Comparison of ENCODE assay signal across 1 cellular context in genomic region chr6:154675602-154676088, GRCh38.
A peak's percentile ranks its signal among the peaks of the same experiment; 100 is the strongest.
TF ChIP-seq lines count a peak whose summit lies in the region.

No MANE protein-coding gene starts in this region.

TF ChIP-seq in HepG2, 621 proteins besides CTCF, POLR2A, EP300 and RAD21 (continued from another document and continues in another):
- TF ChIP-seq SKIL (CRISPR knock-in tag; IDR thresholded peaks at IDR 0.05; ENCODE audit: borderline replicate concordance) (no peak), SP140L (CRISPR knock-in tag; IDR thresholded peaks at IDR 0.05; ENCODE audit: borderline replicate concordance) (0 out of 2 replicates have a peak, but pooled peaks have one; percentile 62), SETDB1 (CRISPR knock-in tag; IDR thresholded peaks at IDR 0.05; ENCODE audit: borderline replicate concordance) (no peak), U2AF2 (IDR thresholded peaks at IDR 0.05; ENCODE audit: low read depth, low read length) (no peak), MATR3 (CRISPR knock-in tag; IDR thresholded peaks at IDR 0.05) (no peak), ZNF83 (CRISPR knock-in tag; IDR thresholded peaks at IDR 0.05; ENCODE audit: borderline replicate concordance) (no peak), POLR2AphosphoS5 (IDR thresholded peaks at IDR 0.05; ENCODE audit: low read depth, low read length) (no peak), SOX6 (IDR thresholded peaks at IDR 0.05) (no peak), SOX6 (CRISPR knock-in tag; IDR thresholded peaks at IDR 0.05) (peak; percentile 46; the same call in 1 of the 2 replicates), SNAPC5 (CRISPR knock-in tag; IDR thresholded peaks at IDR 0.05; ENCODE audit: borderline replicate concordance) (no peak), BHLHE40 (IDR thresholded peaks at IDR 0.05; ENCODE audit: low read length) (0 out of 2 replicates have a peak, but pooled peaks have one; percentile 14), CENPX (CRISPR knock-in tag; IDR thresholded peaks at IDR 0.05) (no peak), ZNF672 (CRISPR knock-in tag; IDR thresholded peaks at IDR 0.05) (no peak), MLX (CRISPR knock-in tag; IDR thresholded peaks at IDR 0.05) (0 out of 2 replicates have a peak, but pooled peaks have one; percentile 40), ZNF512B (CRISPR knock-in tag; IDR thresholded peaks at IDR 0.05; ENCODE audit: borderline replicate concordance) (no peak), ZNF230 (CRISPR knock-in tag; IDR thresholded peaks at IDR 0.05) (no peak), JDP2 (CRISPR knock-in tag; IDR thresholded peaks at IDR 0.05; ENCODE audit: borderline replicate concordance) (no peak), ZNF605 (CRISPR knock-in tag; IDR thresholded peaks at IDR 0.05) (no peak), ETS1 (CRISPR knock-in tag; IDR thresholded peaks at IDR 0.05) (no peak), ZNF331 (CRISPR knock-in tag; IDR thresholded peaks at IDR 0.05) (peak; percentile 77; the same call in 1 of the 2 replicates), ZNF883 (CRISPR knock-in tag; IDR thresholded peaks at IDR 0.05; ENCODE audit: not compliant biosample characterization) (no peak), ZSCAN22 (CRISPR knock-in tag; IDR thresholded peaks at IDR 0.05) (no peak), EZH2 (conservative IDR thresholded peaks at IDR 0.05; ENCODE audit: low read depth, low read length) (no peak), ZBTB8A (CRISPR knock-in tag; IDR thresholded peaks at IDR 0.05; ENCODE audit: borderline replicate concordance, low read depth) (no peak), ISX (CRISPR knock-in tag; conservative IDR thresholded peaks at IDR 0.05) (no peak), TEAD3 (CRISPR knock-in tag; optimal IDR thresholded peaks at IDR 0.05; ENCODE audit: borderline replicate concordance) (peak; percentile 93), ZNF382 (CRISPR knock-in tag; IDR thresholded peaks at IDR 0.05; ENCODE audit: borderline replicate concordance) (no peak), CC2D1A (CRISPR knock-in tag; IDR thresholded peaks at IDR 0.05) (no peak), POLR2AphosphoS2 (IDR thresholded peaks at IDR 0.05; ENCODE audit: low read depth, low read length) (no peak), PHF20 (CRISPR knock-in tag; IDR thresholded peaks at IDR 0.05) (no peak), DNMT3B (CRISPR knock-in tag; conservative IDR thresholded peaks at IDR 0.05) (no peak), ZNF569 (CRISPR knock-in tag; IDR thresholded peaks at IDR 0.05; ENCODE audit: borderline replicate concordance) (no peak), NFYC (CRISPR knock-in tag; IDR thresholded peaks at IDR 0.05) (peak; percentile 25; the same call in 1 of the 2 replicates), RBM22 (optimal IDR thresholded peaks at IDR 0.05; ENCODE audit: low read length) (no peak), ZNF432 (CRISPR knock-in tag; IDR thresholded peaks at IDR 0.05; ENCODE audit: borderline replicate concordance) (no peak), SMC3 (IDR thresholded peaks at IDR 0.05; ENCODE audit: low read length) (peak; percentile 99), SPEN (CRISPR knock-in tag; IDR thresholded peaks at IDR 0.05; ENCODE audit: low read depth) (peak; percentile 44; the same call in 1 of the 2 replicates), FOXA1 (IDR thresholded peaks at IDR 0.05) (no peak), FOXA1 (CRISPR knock-in tag; IDR thresholded peaks at IDR 0.05) (no peak), ONECUT2 (CRISPR knock-in tag; IDR thresholded peaks at IDR 0.05) (no peak), ATRX (CRISPR knock-in tag; IDR thresholded peaks at IDR 0.05; ENCODE audit: borderline replicate concordance) (no peak), ZZZ3 (CRISPR knock-in tag; IDR thresholded peaks at IDR 0.05; ENCODE audit: borderline replicate concordance) (no peak; the same call in 1 of the 2 replicates), GMEB1 (CRISPR knock-in tag; IDR thresholded peaks at IDR 0.05; ENCODE audit: borderline replicate concordance) (peak; percentile 51; the same call in 1 of the 2 replicates), ZNF160 (CRISPR knock-in tag; IDR thresholded peaks at IDR 0.05) (no peak), PTBP1 (IDR thresholded peaks at IDR 0.05; ENCODE audit: low read depth, low read length, poor library complexity, severe bottlenecking) (no peak), CSRNP2 (CRISPR knock-in tag; conservative IDR thresholded peaks at IDR 0.05; ENCODE audit: low read depth) (no peak), ZNF749 (CRISPR knock-in tag; IDR thresholded peaks at IDR 0.05; ENCODE audit: borderline replicate concordance) (no peak), ZFYVE20 (CRISPR knock-in tag; IDR thresholded peaks at IDR 0.05; ENCODE audit: borderline replicate concordance, low read depth) (no peak)
- TF ChIP-seq, protein P1, sequence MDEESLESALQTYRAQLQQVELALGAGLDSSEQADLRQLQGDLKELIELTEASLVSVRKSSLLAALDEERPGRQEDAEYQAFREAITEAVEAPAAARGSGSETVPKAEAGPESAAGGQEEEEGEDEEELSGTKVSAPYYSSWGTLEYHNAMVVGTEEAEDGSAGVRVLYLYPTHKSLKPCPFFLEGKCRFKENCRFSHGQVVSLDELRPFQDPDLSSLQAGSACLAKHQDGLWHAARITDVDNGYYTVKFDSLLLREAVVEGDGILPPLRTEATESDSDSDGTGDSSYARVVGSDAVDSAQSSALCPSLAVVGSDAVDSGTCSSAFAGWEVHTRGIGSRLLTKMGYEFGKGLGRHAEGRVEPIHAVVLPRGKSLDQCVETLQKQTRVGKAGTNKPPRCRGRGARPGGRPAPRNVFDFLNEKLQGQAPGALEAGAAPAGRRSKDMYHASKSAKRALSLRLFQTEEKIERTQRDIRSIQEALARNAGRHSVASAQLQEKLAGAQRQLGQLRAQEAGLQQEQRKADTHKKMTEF (CRISPR knock-in tag; IDR thresholded peaks at IDR 0.05) = peak; percentile 77; the same call in 1 of the 2 replicates
- TF ChIP-seq, protein P2, sequence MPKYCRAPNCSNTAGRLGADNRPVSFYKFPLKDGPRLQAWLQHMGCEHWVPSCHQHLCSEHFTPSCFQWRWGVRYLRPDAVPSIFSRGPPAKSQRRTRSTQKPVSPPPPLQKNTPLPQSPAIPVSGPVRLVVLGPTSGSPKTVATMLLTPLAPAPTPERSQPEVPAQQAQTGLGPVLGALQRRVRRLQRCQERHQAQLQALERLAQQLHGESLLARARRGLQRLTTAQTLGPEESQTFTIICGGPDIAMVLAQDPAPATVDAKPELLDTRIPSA (CRISPR knock-in tag; IDR thresholded peaks at IDR 0.05; ENCODE audit: borderline replicate concordance) = no peak
- TF ChIP-seq, protein P3, sequence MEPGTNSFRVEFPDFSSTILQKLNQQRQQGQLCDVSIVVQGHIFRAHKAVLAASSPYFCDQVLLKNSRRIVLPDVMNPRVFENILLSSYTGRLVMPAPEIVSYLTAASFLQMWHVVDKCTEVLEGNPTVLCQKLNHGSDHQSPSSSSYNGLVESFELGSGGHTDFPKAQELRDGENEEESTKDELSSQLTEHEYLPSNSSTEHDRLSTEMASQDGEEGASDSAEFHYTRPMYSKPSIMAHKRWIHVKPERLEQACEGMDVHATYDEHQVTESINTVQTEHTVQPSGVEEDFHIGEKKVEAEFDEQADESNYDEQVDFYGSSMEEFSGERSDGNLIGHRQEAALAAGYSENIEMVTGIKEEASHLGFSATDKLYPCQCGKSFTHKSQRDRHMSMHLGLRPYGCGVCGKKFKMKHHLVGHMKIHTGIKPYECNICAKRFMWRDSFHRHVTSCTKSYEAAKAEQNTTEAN (CRISPR knock-in tag; conservative IDR thresholded peaks at IDR 0.05) = no peak
- TF ChIP-seq, protein P4, sequence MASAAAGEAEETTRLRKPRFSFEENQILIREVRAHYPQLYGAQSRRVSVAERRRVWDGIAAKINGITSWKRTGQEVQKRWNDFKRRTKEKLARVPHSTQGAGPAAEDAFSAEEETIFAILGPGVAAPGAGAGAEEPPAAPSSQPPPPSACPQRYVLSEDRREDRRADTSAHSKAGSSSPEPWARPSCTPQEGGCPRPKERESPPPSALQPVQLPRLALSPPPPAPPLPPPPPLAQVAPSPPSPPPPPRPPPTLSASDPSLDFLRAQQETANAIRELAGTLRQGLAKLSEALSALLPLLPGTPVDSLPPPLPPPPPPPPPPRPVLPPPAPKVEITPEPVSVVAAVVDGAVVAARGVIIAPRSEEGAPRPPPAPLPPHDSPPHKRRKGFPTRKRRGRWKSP (CRISPR knock-in tag; IDR thresholded peaks at IDR 0.05) = 0 out of 2 replicates have a peak, but pooled peaks have one; percentile 34
